In genomic region chr2:188292446-188293239, GRCh38 we compare ENCODE assay signal across 8 cellular contexts. TPM values are rescaled to one million over a fixed set of nuclear protein-coding genes. Genes with fewer than 3 reads are reported as not detected.
DNase-seq lines count a peak whose midpoint lies in the region; ATAC-seq, FAIRE-seq and TF ChIP-seq lines count a peak whose summit lies in the region.

No MANE protein-coding gene starts in this region.

- peak overlapping the region; percentile 89 for H3K27ac ChIP-seq in upper lobe of right lung

- no peaks in the 10 kb centered on the region for H3K36me3 ChIP-seq in endocrine pancreas (ENCODE audit: control insufficient read depth, insufficient read depth, low read length)
- no peaks in the 10 kb centered on the region for H3K36me3 ChIP-seq in upper lobe of right lung

- peak overlapping the region; percentile 63 for H3K4me3 ChIP-seq in endocrine pancreas (ENCODE audit: control insufficient read depth, insufficient read depth, low read length)
- peak overlapping the region; percentile 72 for H3K4me3 ChIP-seq in upper lobe of right lung

- no peak for TF ChIP-seq CTCF in activated CD8-positive, alpha-beta T cell treated with anti-CD3 and anti-CD28 coated beads for 36 hours (IDR thresholded peaks at IDR 0.05)
- TF ChIP-seq CTCF in upper lobe of right lung (IDR thresholded peaks at IDR 0.05): no peak

- DNase-seq in activated CD8-positive, alpha-beta T cell treated with anti-CD3 and anti-CD28 coated beads, Interleukin-2, amount 10 ng/mL, durations not matched to agents 7 days and 5 days: no peak
- DNase-seq in activated CD8-positive, alpha-beta T cell treated with anti-CD3 and anti-CD28 coated beads for 36 hours: no peak
- DNase-seq in RPMI8226: peak; percentile 68
- DNase-seq in lung microvascular endothelial cell (ENCODE audit: low read depth in 2 of 2): peak; percentile 43 to 90
- DNase-seq in upper lobe of right lung: peak; percentile 87
- no peak for DNase-seq in NCI-H1694 treated with DMSO at 0.1 percent for 48 hours (lab: John Stamatoyannopoulos, UW)
- DNase-seq in GM19239 (ENCODE audit: insufficient read length, low spot score): no peak

- H3K4me1 Mint-ChIP-seq in activated CD8-positive, alpha-beta T cell treated with anti-CD3 and anti-CD28 coated beads, Interleukin-2, amount 10 ng/mL, durations not matched to agents 7 days and 5 days (ENCODE audit: low read depth): peaks cover 14% of the 10 kb centered on the region
- peaks cover 8% of the 10 kb centered on the region for H3K4me1 Mint-ChIP-seq in activated CD8-positive, alpha-beta T cell treated with anti-CD3 and anti-CD28 coated beads for 36 hours (ENCODE audit: low read depth)

- no peaks in the 10 kb centered on the region for H3K27me3 ChIP-seq in endocrine pancreas (ENCODE audit: control insufficient read depth, insufficient read depth, low read length)
- no peaks in the 10 kb centered on the region for H3K27me3 ChIP-seq in upper lobe of right lung

- no peak for FAIRE-seq in GM19239 (lab: Jason Lieb, UNC)

- peak overlapping the region; percentile 48 for H3K9ac ChIP-seq in endocrine pancreas (ENCODE audit: control insufficient read depth, insufficient read depth, low read length)

- CTCF ChIA-PET in activated CD8-positive, alpha-beta T cell treated with anti-CD3 and anti-CD28 coated beads, Interleukin-2, amount 10 ng/mL, durations not matched to agents 7 days and 5 days (lab: Charles Lee): no interaction called here
- CTCF ChIA-PET in activated CD8-positive, alpha-beta T cell treated with anti-CD3 and anti-CD28 coated beads for 36 hours (lab: Charles Lee): interaction anchor here (0.9 to 1.8 kb wide), 2 partner anchors 11 to 51 kb away, joined by 3 to 4 read pairs; no protein-coding TSS in a partner anchor

- peaks cover 38% of the 10 kb centered on the region for H3K27me3 Mint-ChIP-seq in activated CD8-positive, alpha-beta T cell treated with anti-CD3 and anti-CD28 coated beads, Interleukin-2, amount 10 ng/mL, durations not matched to agents 7 days and 5 days (ENCODE audit: low read depth)
- peaks cover 31% of the 10 kb centered on the region for H3K27me3 Mint-ChIP-seq in activated CD8-positive, alpha-beta T cell treated with anti-CD3 and anti-CD28 coated beads for 36 hours

- H3K27ac Mint-ChIP-seq in activated CD8-positive, alpha-beta T cell treated with anti-CD3 and anti-CD28 coated beads, Interleukin-2, amount 10 ng/mL, durations not matched to agents 7 days and 5 days: no peak overlapping the region
- no peak overlapping the region for H3K27ac Mint-ChIP-seq in activated CD8-positive, alpha-beta T cell treated with anti-CD3 and anti-CD28 coated beads for 36 hours

- no peaks in the 10 kb centered on the region for H3K4me1 ChIP-seq in endocrine pancreas (ENCODE audit: control insufficient read depth, insufficient read depth, low read length)
- peaks cover 7% of the 10 kb centered on the region for H3K4me1 ChIP-seq in upper lobe of right lung

- H3K9me3 ChIP-seq in endocrine pancreas (ENCODE audit: control insufficient read depth, low read length) (no peaks in the 10 kb centered on the region), upper lobe of right lung (no peaks in the 10 kb centered on the region)

- H3K9me3 Mint-ChIP-seq in activated CD8-positive, alpha-beta T cell treated with anti-CD3 and anti-CD28 coated beads, Interleukin-2, amount 10 ng/mL, durations not matched to agents 7 days and 5 days (ENCODE audit: insufficient read depth): no peaks in the 10 kb centered on the region
- no peaks in the 10 kb centered on the region for H3K9me3 Mint-ChIP-seq in activated CD8-positive, alpha-beta T cell treated with anti-CD3 and anti-CD28 coated beads for 36 hours

- peak; percentile 39 for ATAC-seq in activated CD8-positive, alpha-beta T cell treated with anti-CD3 and anti-CD28 coated beads, Interleukin-2, amount 10 ng/mL, durations not matched to agents 7 days and 5 days
- no peak for ATAC-seq in activated CD8-positive, alpha-beta T cell treated with anti-CD3 and anti-CD28 coated beads for 36 hours
- peak; percentile 89 for ATAC-seq in upper lobe of right lung

- H3K4me3 Mint-ChIP-seq in activated CD8-positive, alpha-beta T cell treated with anti-CD3 and anti-CD28 coated beads, Interleukin-2, amount 10 ng/mL, durations not matched to agents 7 days and 5 days: no peak overlapping the region
- no peak overlapping the region for H3K4me3 Mint-ChIP-seq in activated CD8-positive, alpha-beta T cell treated with anti-CD3 and anti-CD28 coated beads for 36 hours

- POLR2A ChIA-PET in activated CD8-positive, alpha-beta T cell treated with anti-CD3 and anti-CD28 coated beads, Interleukin-2, amount 10 ng/mL, durations not matched to agents 7 days and 5 days (lab: Charles Lee): no interaction called here
- POLR2A ChIA-PET in activated CD8-positive, alpha-beta T cell treated with anti-CD3 and anti-CD28 coated beads for 36 hours (lab: Charles Lee): no interaction called here

- intact Hi-C loops in activated CD8-positive, alpha-beta T cell treated with anti-CD3 and anti-CD28 coated beads for 36 hours (cut with micrococcal nuclease): no loop called here
- intact Hi-C loops in upper lobe of right lung (cut with DNase I): no loop called here

- H3K36me3 Mint-ChIP-seq in activated CD8-positive, alpha-beta T cell treated with anti-CD3 and anti-CD28 coated beads, Interleukin-2, amount 10 ng/mL, durations not matched to agents 7 days and 5 days (ENCODE audit: low read depth): no peaks in the 10 kb centered on the region
- no peaks in the 10 kb centered on the region for H3K36me3 Mint-ChIP-seq in activated CD8-positive, alpha-beta T cell treated with anti-CD3 and anti-CD28 coated beads for 36 hours (ENCODE audit: low read depth)

RNA-seq across cellular contexts. Expression of gene GULP1, which starts 1.0 kb away (rescaled TPM):
- total RNA-seq in activated CD8-positive, alpha-beta T cell treated with anti-CD3 and anti-CD28 coated beads, Interleukin-2, amount 10 ng/mL, durations not matched to agents 7 days and 5 days: not detected
- not detected for total RNA-seq in activated CD8-positive, alpha-beta T cell treated with anti-CD3 and anti-CD28 coated beads for 36 hours
- total RNA-seq in lung microvascular endothelial cell (2.4 and 4.4 TPM in 2 replicates), upper lobe of right lung (30.6 TPM)

Comparison
In these comparisons a context has a peak if more than half of its experiments do, and no peak if none do; other contexts are left out.
1. DNase-seq: peak in RPMI8226 (single experiment), lung microvascular endothelial cell (2 of 2) and upper lobe of right lung (single experiment); none in activated CD8-positive, alpha-beta T cell treated with anti-CD3 and anti-CD28 coated beads, Interleukin-2, amount 10 ng/mL, durations not matched to agents 7 days and 5 days (single experiment), activated CD8-positive, alpha-beta T cell treated with anti-CD3 and anti-CD28 coated beads for 36 hours (single experiment), NCI-H1694 treated with DMSO at 0.1 percent for 48 hours (single experiment) and GM19239 (single experiment).